Comparison of ENCODE assay signal across 24 cellular contexts in the genomic region with DNA sequence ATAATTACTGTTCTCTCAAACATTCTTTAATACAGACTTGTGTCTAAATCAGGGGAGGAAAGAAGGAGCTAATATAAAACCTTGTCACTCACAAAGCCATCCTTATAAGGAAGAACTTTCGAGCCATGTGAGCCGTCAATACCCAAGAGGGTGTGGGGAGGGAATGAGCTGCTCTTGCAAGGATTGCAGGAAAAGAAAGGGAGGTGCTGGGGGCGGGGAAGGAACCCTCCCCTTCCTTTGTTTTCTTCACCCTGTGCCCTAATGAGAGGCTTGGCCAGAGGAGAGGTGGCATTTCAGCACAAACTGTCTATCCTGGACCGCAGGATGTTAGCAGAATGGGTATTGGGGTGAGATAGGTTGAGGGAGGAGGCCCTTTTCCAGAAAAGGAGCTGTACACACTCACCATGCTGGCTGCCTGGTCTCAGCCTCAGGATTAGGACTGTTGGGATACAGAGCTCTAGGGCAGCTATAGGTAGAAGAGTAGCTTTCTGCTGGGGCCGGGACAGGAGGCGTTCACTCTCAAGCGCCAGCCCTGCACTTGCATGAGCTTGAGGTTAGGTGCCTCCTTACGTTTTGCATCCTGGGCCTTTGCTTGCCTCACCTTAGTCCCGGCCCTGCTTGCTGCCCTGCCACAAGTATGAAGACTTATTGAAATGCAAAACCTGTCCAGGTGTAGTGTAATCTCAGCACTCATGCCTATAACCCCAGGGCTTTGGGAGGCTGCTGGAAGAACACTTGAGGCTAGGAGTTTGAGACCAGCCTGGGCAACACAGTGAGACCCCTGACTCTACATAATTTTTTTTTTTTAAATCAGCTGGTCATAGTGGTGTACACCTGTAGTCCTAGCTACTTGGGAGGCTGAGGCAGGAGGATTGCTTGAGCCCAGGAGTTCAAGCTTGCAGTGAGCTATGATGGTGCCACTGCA.
DNase-seq lines count a peak whose midpoint lies in the region; ATAC-seq, FAIRE-seq and TF ChIP-seq lines count a peak whose summit lies in the region.
"Had no signal": no experiment of that assay in that cellular context is flagged by ENCODE, and none has a peak within 500 bp of the region (broad histone marks: within the 10 kb centered on the region; RNA-seq: fewer than 3 reads in every experiment).

No MANE protein-coding gene starts in this region.

- H3K27me3 Mint-ChIP-seq in neural crest cell (ENCODE audit: low read depth) = peaks cover 3% of the 10 kb centered on the region
- H3K27me3 Mint-ChIP-seq: natural killer cell treated with Interleukin-12 subunit alpha and Interleukin-12 subunit beta and Interleukin-15 and Interleukin-18, amount 100 ng/mL, for 72 hours had no signal

- POLR2A ChIA-PET in H1 (lab: Charles Lee; ENCODE audit: partially characterized antibody) = interaction anchor here (0.6 to 1.8 kb wide), 14 partner anchors 16 to 395 kb away, joined by 3 to 5 read pairs (median 3); a partner anchor contains a TSS

- peak overlapping the region; percentile 6 for H2BK120ac ChIP-seq in H1 (replicated peaks; ENCODE audit: low read depth, low read length)

- intact Hi-C loops in colonic mucosa (cut with DNase I) = no loop called here

- no peaks in the 10 kb centered on the region for H3K9me3 Mint-ChIP-seq in neural crest cell
- H3K9me3 Mint-ChIP-seq: CD4-positive, alpha-beta memory T cell; central memory CD8-positive, alpha-beta T cell; mesothelial cell of epicardium; natural killer cell treated with Interleukin-12 subunit alpha and Interleukin-12 subunit beta and Interleukin-15 and Interleukin-18, amount 100 ng/mL, for 72 hours had no signal

- no peak overlapping the region for H2AK5ac ChIP-seq in H1 (ENCODE audit: low read depth, low read length)

- no peak overlapping the region for H3K9ac ChIP-seq in BLaER1 treated with 17β-estradiol and CSF1 and Interleukin-3, amounts not matched to agents 10 nM and 100 nM
- H3K9ac ChIP-seq in HUES6 (ENCODE audit: low read length) = peak overlapping the region; percentile 57
- no peak overlapping the region; a peak in 1 of 7 replicates for H3K9ac ChIP-seq in H1 (replicated peaks in 1 of 4; ENCODE audit: extremely low read depth in 1 of 4, low read depth in 3 of 4, low read length in 3 of 4)
- H3K9ac ChIP-seq in colonic mucosa (ENCODE audit: low read depth in 2 of 2, low read length in 2 of 2) = no peak overlapping the region

- peak overlapping the region; percentile 40; the same call in 1 of the 2 replicates for H2BK5ac ChIP-seq in H1 (ENCODE audit: low read depth, low read length)

- no peak overlapping the region for H3K23ac ChIP-seq in H1 (ENCODE audit: insufficient read length)

- H3K4ac ChIP-seq in H1 (replicated peaks; ENCODE audit: insufficient read length, low read depth, low read length) = no peak overlapping the region

- no peak overlapping the region for H4K8ac ChIP-seq in H1 (ENCODE audit: extremely low read depth, insufficient read depth, low read length)

- WGBS in H1 (ENCODE audit: extremely low coverage in 1 of 2, insufficient coverage in 1 of 2, insufficient read length in 1 of 2, insufficient replicate concordance in 2 of 2, low coverage in 1 of 2, low lambda C conversion rate in 2 of 2, missing lambda C conversion rate in 1 of 2), 2 experiments = 50% methylated on average over 9 of the region's 9 CpGs; no CpG with 5 or more reads in 1 of the 2 experiments

- CTCF ChIA-PET in H1 (lab: Charles Lee; ENCODE audit: partially characterized antibody) = interaction anchor here (0.5 to 11.8 kb wide), 26 partner anchors 8 to 293 kb away, joined by 3 to 136 read pairs (median 4); a partner anchor contains a TSS

- H3K56ac ChIP-seq in H1 (replicated peaks; ENCODE audit: insufficient read length, low read depth, low read length) = no peak overlapping the region

- DNase-seq in H1 (ENCODE audit: low read depth in 1 of 2, low spot score in 2 of 2) (no peak), neural crest cell (ENCODE audit: low read depth, low spot score) (no peak), colonic mucosa (no peak), substantia nigra (lab: John Stamatoyannopoulos, UW) (no peak), KG1 (lab: John Stamatoyannopoulos, UW) (no peak)
- DNase-seq: activated gamma-delta T cell; adrenal gland; CD4-positive, alpha-beta memory T cell; DMS79 treated with DMSO at 0.1 percent for 48 hours; Kasumi-1; NCI-H1092; NCI-H2081 treated with DMSO at 0.1 percent for 48 hours; NCI-H524 treated with DMSO at 0.1 percent for 48 hours; psoas muscle; small intestine; stimulated activated CD4-positive, alpha-beta T cell treated with anti-CD3 and anti-CD28 coated beads, Interleukin-4, amount 100 ng/mL, for 1 hour had no signal

- H3K4me3 Mint-ChIP-seq in neural crest cell = peak overlapping the region; percentile 47
- H3K4me3 Mint-ChIP-seq: CD4-positive, alpha-beta memory T cell; central memory CD8-positive, alpha-beta T cell; mesothelial cell of epicardium; natural killer cell treated with Interleukin-12 subunit alpha and Interleukin-12 subunit beta and Interleukin-15 and Interleukin-18, amount 100 ng/mL, for 72 hours had no signal

- H3K36me3 Mint-ChIP-seq in neural crest cell (ENCODE audit: low read depth) = peaks cover 4% of the 10 kb centered on the region
- H3K36me3 Mint-ChIP-seq: CD4-positive, alpha-beta memory T cell; mesothelial cell of epicardium; natural killer cell treated with Interleukin-12 subunit alpha and Interleukin-12 subunit beta and Interleukin-15 and Interleukin-18, amount 100 ng/mL, for 72 hours had no signal

- TF ChIP-seq RAD21 in H1 (IDR thresholded peaks at IDR 0.05 in 1 of 2, conservative IDR thresholded peaks at IDR 0.05 in 1 of 2; ENCODE audit: low read depth in 2 of 2, low read length in 2 of 2) = no peak

- no peak for ATAC-seq in HG02763 (IDR thresholded peaks at IDR 0.05; ENCODE audit: unreplicated experiment)
- ATAC-seq: natural killer cell treated with Interleukin-12 subunit alpha and Interleukin-12 subunit beta and Interleukin-15 and Interleukin-18, amount 100 ng/mL, for 72 hours; psoas muscle; Right ventricle myocardium inferior had no signal

- no peaks in the 10 kb centered on the region for H3K36me3 ChIP-seq in BLaER1 treated with 17β-estradiol and CSF1 and Interleukin-3, amounts not matched to agents 10 nM and 100 nM
- no peaks in the 10 kb centered on the region for H3K36me3 ChIP-seq in HUES6 (ENCODE audit: control insufficient read depth, insufficient read depth, low read length)
- no peaks in the 10 kb centered on the region for H3K36me3 ChIP-seq in H1 (ENCODE audit: control insufficient read depth in 2 of 4, insufficient read depth in 4 of 4, low read length in 3 of 4)
- no peaks in the 10 kb centered on the region for H3K36me3 ChIP-seq in colonic mucosa
- H3K36me3 ChIP-seq: adrenal gland, vagina had no signal

- peak overlapping the region; percentile 11 for H4K5ac ChIP-seq in H1 (ENCODE audit: insufficient read length, low read depth, low read length)

- peak overlapping the region; percentile 64 for H2BK12ac ChIP-seq in H1 (ENCODE audit: low read depth, low read length)

- no peak for TF ChIP-seq EP300 in H1 (IDR thresholded peaks at IDR 0.05; ENCODE audit: borderline replicate concordance in 1 of 2, low read depth in 2 of 2, low read length in 2 of 2)

- peaks cover 50% of the 10 kb centered on the region for H3K4me1 Mint-ChIP-seq in neural crest cell
- H3K4me1 Mint-ChIP-seq: CD4-positive, alpha-beta memory T cell had no signal

- peak; percentile 74 for FAIRE-seq in H1 (lab: Jason Lieb, UNC)
- FAIRE-seq: small intestine had no signal

- H3K9me3 ChIP-seq in BLaER1 treated with 17β-estradiol and CSF1 and Interleukin-3, amounts not matched to agents 10 nM and 100 nM (replicated peaks in 1 of 11) = no peaks in the 10 kb centered on the region
- H3K9me3 ChIP-seq in HUES6 (ENCODE audit: control insufficient read depth, insufficient read depth, low read depth, low read length) (no peaks in the 10 kb centered on the region), H1 (ENCODE audit: insufficient read depth in 2 of 2, low read depth in 1 of 2, low read length in 1 of 2) (no peaks in the 10 kb centered on the region), colonic mucosa (no peaks in the 10 kb centered on the region)
- H3K9me3 ChIP-seq: adrenal gland, psoas muscle, vagina had no signal

- no peaks in the 10 kb centered on the region for H3K79me1 ChIP-seq in H1 (ENCODE audit: low read depth, low read length)

- no peak overlapping the region for H3K27ac Mint-ChIP-seq in neural crest cell (ENCODE audit: unreplicated experiment)
- H3K27ac Mint-ChIP-seq: CD4-positive, alpha-beta memory T cell; mesothelial cell of epicardium had no signal

- H2AFZ ChIP-seq in H1 (ENCODE audit: low read length) = peak overlapping the region; percentile 71

- 0 out of 2 replicates have a peak overlapping the region, but pooled peaks have one; percentile 62 for H2BK20ac ChIP-seq in H1 (ENCODE audit: low read length)

- TF ChIP-seq POLR2A in H1 (IDR thresholded peaks at IDR 0.05; ENCODE audit: control extremely low read depth in 1 of 2, low read depth in 2 of 2, low read length in 2 of 2) = peak in 1 of 2 experiments; percentile 30; a peak in 1 of 3 replicates

- H4K20me1 ChIP-seq in BLaER1 treated with 17β-estradiol and CSF1 and Interleukin-3, amounts not matched to agents 10 nM and 100 nM = peaks cover 0 to 10% (median 0%) of the 10 kb centered on the region in 11 experiments; a peak in 1 of 22 replicates
- no peaks in the 10 kb centered on the region for H4K20me1 ChIP-seq in H1 (replicated peaks in 1 of 2; ENCODE audit: control insufficient read depth in 1 of 2, insufficient read depth in 2 of 2, low read length in 2 of 2)

- H3K4me3 ChIP-seq in BLaER1 treated with 17β-estradiol and CSF1 and Interleukin-3, amounts not matched to agents 10 nM and 100 nM = no peak overlapping the region
- H3K4me3 ChIP-seq in HUES6 (ENCODE audit: low read depth, low read length) = peak overlapping the region; percentile 20; the same call in 1 of the 2 replicates
- no peak overlapping the region for H3K4me3 ChIP-seq in H1 (ENCODE audit: extremely low read depth in 1 of 4, insufficient read depth in 2 of 4, low read depth in 3 of 4, low read length in 4 of 4)
- H3K4me3 ChIP-seq in colonic mucosa = no peak overlapping the region
- H3K4me3 ChIP-seq: adrenal gland, psoas muscle, vagina had no signal

- no peaks in the 10 kb centered on the region for H3K27me3 ChIP-seq in BLaER1 treated with 17β-estradiol and CSF1 and Interleukin-3, amounts not matched to agents 10 nM and 100 nM
- H3K27me3 ChIP-seq in HUES6 (ENCODE audit: control insufficient read depth, insufficient read depth, low read length) = no peaks in the 10 kb centered on the region
- peaks cover 0 to 1% (median 0%) of the 10 kb centered on the region in 4 experiments; a peak in 1 of 7 replicates for H3K27me3 ChIP-seq in H1 (replicated peaks in 1 of 4; ENCODE audit: control insufficient read depth in 3 of 4, extremely low read depth in 1 of 4, insufficient read depth in 3 of 4, low read length in 3 of 4)
- no peaks in the 10 kb centered on the region for H3K27me3 ChIP-seq in colonic mucosa
- H3K27me3 ChIP-seq: adrenal gland, vagina had no signal

- no peak overlapping the region for H3K14ac ChIP-seq in H1 (ENCODE audit: insufficient read length)

- TF ChIP-seq CTCF in H1 (IDR thresholded peaks at IDR 0.05; ENCODE audit: control extremely low read depth in 1 of 3, insufficient read depth in 1 of 3, low read depth in 1 of 3, low read length in 3 of 3) (no peak), neural crest cell (conservative IDR thresholded peaks at IDR 0.05) (no peak), colonic mucosa (IDR thresholded peaks at IDR 0.05) (no peak)

- H2BK15ac ChIP-seq in H1 (ENCODE audit: low read length) = no peak overlapping the region

- peak overlapping the region; percentile 8 for H4K91ac ChIP-seq in H1 (replicated peaks; ENCODE audit: insufficient read length, low read length)

- H3K27ac ChIP-seq in BLaER1 treated with 17β-estradiol and CSF1 and Interleukin-3, amounts not matched to agents 10 nM and 100 nM = no peak overlapping the region
- 0 out of 2 replicates have a peak overlapping the region, but pooled peaks have one; percentile 5 for H3K27ac ChIP-seq in HUES6 (ENCODE audit: low read depth, low read length)
- no peak overlapping the region for H3K27ac ChIP-seq in H1 (ENCODE audit: low read depth, low read length)
- no peak overlapping the region for H3K27ac ChIP-seq in colonic mucosa
- no peak overlapping the region for H3K27ac ChIP-seq in substantia nigra (ENCODE audit: low read depth, low read length, poor library complexity, severe bottlenecking)
- H3K27ac ChIP-seq: adrenal gland, psoas muscle, vagina had no signal

- H3K79me2 ChIP-seq in H1 (ENCODE audit: control insufficient read depth in 1 of 2, insufficient read depth in 2 of 2, low read length in 2 of 2) = no peaks in the 10 kb centered on the region

- H3K23me2 ChIP-seq in H1 (ENCODE audit: low read depth, low read length) = no peaks in the 10 kb centered on the region

- peaks cover 9 to 31% (median 20%) of the 10 kb centered on the region in 10 experiments for H3K4me1 ChIP-seq in BLaER1 treated with 17β-estradiol and CSF1 and Interleukin-3, amounts not matched to agents 10 nM and 100 nM
- H3K4me1 ChIP-seq in HUES6 (ENCODE audit: control insufficient read depth, insufficient read depth, low read length) = peaks cover 45% of the 10 kb centered on the region
- H3K4me1 ChIP-seq in H1 (replicated peaks in 1 of 4; ENCODE audit: control insufficient read depth in 3 of 4, insufficient read depth in 4 of 4, low read length in 3 of 4) = peaks cover 5 to 16% (median 9%) of the 10 kb centered on the region in 4 experiments; a peak in 5 of 7 replicates
- no peaks in the 10 kb centered on the region for H3K4me1 ChIP-seq in colonic mucosa
- H3K4me1 ChIP-seq: adrenal gland, psoas muscle had no signal

- H3K18ac ChIP-seq in H1 (ENCODE audit: extremely low read depth, low read length) = peak overlapping the region; percentile 93; the same call in 1 of the 2 replicates

- peak overlapping the region in 6 of 11 experiments; percentile 2 to 33 (median 7); a peak in 3 of 22 replicates for H3K4me2 ChIP-seq in BLaER1 treated with 17β-estradiol and CSF1 and Interleukin-3, amounts not matched to agents 10 nM and 100 nM
- peak overlapping the region; percentile 44 to 64; a peak in 3 of 4 replicates for H3K4me2 ChIP-seq in H1 (ENCODE audit: insufficient read depth in 1 of 2, low read depth in 2 of 2, low read length in 2 of 2)
